Comparison of ENCODE assay signal across 11 cellular contexts in genomic region chr16:10577305-10578202, GRCh38. TPM values are rescaled to one million over a fixed set of nuclear protein-coding genes. Genes with fewer than 3 reads are reported as not detected.
A peak's percentile ranks its signal among the peaks of the same experiment; 100 is the strongest.
DNase-seq lines count a peak whose midpoint lies in the region; ATAC-seq and TF ChIP-seq lines count a peak whose summit lies in the region.
"Had no signal": no experiment of that assay in that cellular context is flagged by ENCODE, and none has a peak within 500 bp of the region (broad histone marks: within the 10 kb centered on the region; RNA-seq: fewer than 3 reads in every experiment).

No MANE protein-coding gene starts in this region.

- H3K27ac ChIP-seq in PC-9: no peak overlapping the region
- H3K27ac ChIP-seq in cardiac muscle cell: peak overlapping the region; percentile 90
- peak overlapping the region; percentile 86 for H3K27ac ChIP-seq in psoas muscle

- no peak overlapping the region for H2AFZ ChIP-seq in PC-9

- POLR2A ChIA-PET in PC-9 (lab: Charles Lee; ENCODE audit: unreplicated experiment): interaction anchor here (0.6 kb wide), 1 partner anchor 19 kb away, joined by 4 read pairs; no protein-coding TSS in a partner anchor

- intact Hi-C loops in PC-9 (cut with micrococcal nuclease; ENCODE audit: unreplicated experiment): loop anchor here (2.0 kb wide), 4 partner anchors 19 to 151 kb away; no protein-coding TSS in a partner anchor
- intact Hi-C loops in psoas muscle (cut with DNase I): loop anchor here (5.0 to 10.0 kb wide), 5 partner anchors 50 to 345 kb away; partner anchors contain the start of gene NUBP1 (in 1 of the 2)

- peaks cover 20% of the 10 kb centered on the region; the same call in 1 of the 2 replicates for H3F3A ChIP-seq in PC-9 (ENCODE audit: insufficient read depth, low read depth)

- TF ChIP-seq CTCF in PC-9 (conservative IDR thresholded peaks at IDR 0.05) (no peak), cardiac muscle cell (IDR thresholded peaks at IDR 0.05; ENCODE audit: low read depth, low read length) (no peak), psoas muscle (IDR thresholded peaks at IDR 0.05) (no peak), GM10266 (IDR thresholded peaks at IDR 0.05; ENCODE audit: control insufficient read depth, insufficient read depth, low read depth, missing control alignments) (no peak)

- ATAC-seq in psoas muscle (peak; percentile 78 to 84 (median 81)), GM19455 (IDR thresholded peaks at IDR 0.05; ENCODE audit: unreplicated experiment) (no peak), GM19023 (IDR thresholded peaks at IDR 0.05; ENCODE audit: unreplicated experiment) (no peak)

- CTCF ChIA-PET in PC-9 (lab: Charles Lee): no interaction called here

- H4K20me1 ChIP-seq in PC-9 (ENCODE audit: insufficient read depth): peaks cover 6% of the 10 kb centered on the region

- peak overlapping the region; percentile 84 for H3K4me2 ChIP-seq in PC-9

- no TSS peak for BruUV-seq in PC-9 (replicated peaks; lab: Mats Ljungman, UMichigan)

- no peaks in the 10 kb centered on the region for H3K9me2 ChIP-seq in PC-9 (ENCODE audit: insufficient read depth)

- DNase-seq in DMS79 treated with DMSO at 0.1 percent for 48 hours (lab: John Stamatoyannopoulos, UW): peak; percentile 58
- DNase-seq in PC-9: peak in 1 of 2 experiments; percentile 47
- DNase-seq in cardiac muscle cell (ENCODE audit: low read depth in 1 of 2, low spot score in 1 of 2): peak in 1 of 2 donors; percentile 91
- DNase-seq in psoas muscle: peak; percentile 67 to 89
- DNase-seq in NCI-H2081 treated with DMSO at 0.1 percent for 48 hours (lab: John Stamatoyannopoulos, UW): no peak
- no peak for DNase-seq in GM10266 (ENCODE audit: extremely low spot score)
- DNase-seq: activated naive CD4-positive, alpha-beta T cell treated with anti-CD3 and anti-CD28 coated beads, Interleukin-2, amount 50 U/mL, for 16 hours had no signal

- 2 to 8% (median 6%) methylated on average over 16 to 17 of the region's 17 CpGs for WGBS in psoas muscle, 3 donors

- H3K4me3 ChIP-seq in PC-9 (no peak overlapping the region), cardiac muscle cell (peak overlapping the region; percentile 54), psoas muscle (peak overlapping the region; percentile 86)

- no peaks in the 10 kb centered on the region for H3K36me3 ChIP-seq in PC-9 (ENCODE audit: low read depth)
- H3K36me3 ChIP-seq in cardiac muscle cell: no peaks in the 10 kb centered on the region
- no peaks in the 10 kb centered on the region for H3K36me3 ChIP-seq in psoas muscle (ENCODE audit: insufficient read depth in 1 of 2, low read depth in 1 of 2)

- H3K9me3 ChIP-seq in PC-9 (ENCODE audit: insufficient read depth, low read depth) (no peaks in the 10 kb centered on the region), cardiac muscle cell (ENCODE audit: low read depth) (no peaks in the 10 kb centered on the region), psoas muscle (no peaks in the 10 kb centered on the region)

- H3K27me3 ChIP-seq in PC-9 (ENCODE audit: insufficient read depth, low read depth): no peaks in the 10 kb centered on the region
- no peaks in the 10 kb centered on the region for H3K27me3 ChIP-seq in cardiac muscle cell
- no peaks in the 10 kb centered on the region for H3K27me3 ChIP-seq in psoas muscle (ENCODE audit: insufficient read depth in 3 of 3, low read length in 2 of 3)

- H3K79me2 ChIP-seq in PC-9 (ENCODE audit: low read depth): peaks cover 62% of the 10 kb centered on the region

- H3K4me1 ChIP-seq in PC-9 (replicated peaks; ENCODE audit: insufficient read depth): peaks cover 41% of the 10 kb centered on the region
- peaks cover 40% of the 10 kb centered on the region for H3K4me1 ChIP-seq in cardiac muscle cell (ENCODE audit: low read depth)
- H3K4me1 ChIP-seq in psoas muscle: peaks cover 43% of the 10 kb centered on the region

RNA-seq across cellular contexts. Expression of gene EMP2, which starts 2.8 kb away (rescaled TPM):
- total RNA-seq in PC-9 (2021) (82.5 and 137 TPM in 2 replicates), cardiac muscle cell (40.9 and 47.5 TPM in 2 replicates), psoas muscle (10 to 100 TPM; 11.0 to 25.4 (median 17.7) TPM)
- polyA plus RNA-seq in cardiac muscle cell (146 and 151 TPM in 2 replicates), psoas muscle (10 to 100 TPM in 1 of 3 donors, 1 to 10 TPM in 2; 8.0 to 22.8 (median 9.9) TPM)
- total RNA-seq: T-helper 2 cell treated with Interferon-gamma antibody and Interleukin-4, amounts not matched to agents 100 ng/mL and 5 ng/mL, for 36 hours had no signal
- polyA plus RNA-seq: IgD-negative memory B cell had no signal

Comparison
In these comparisons a context has a peak if more than half of its experiments do, and no peak if none do; other contexts are left out.
1. DNase-seq: peak in DMS79 treated with DMSO at 0.1 percent for 48 hours (single experiment) and psoas muscle (2 of 2); none in NCI-H2081 treated with DMSO at 0.1 percent for 48 hours (single experiment) and GM10266 (single experiment).
2. ATAC-seq: peak in psoas muscle (4 of 4); none in GM19455 (single experiment) and GM19023 (single experiment).